Comparison of ENCODE assay signal across 23 cellular contexts in the genomic region with DNA sequence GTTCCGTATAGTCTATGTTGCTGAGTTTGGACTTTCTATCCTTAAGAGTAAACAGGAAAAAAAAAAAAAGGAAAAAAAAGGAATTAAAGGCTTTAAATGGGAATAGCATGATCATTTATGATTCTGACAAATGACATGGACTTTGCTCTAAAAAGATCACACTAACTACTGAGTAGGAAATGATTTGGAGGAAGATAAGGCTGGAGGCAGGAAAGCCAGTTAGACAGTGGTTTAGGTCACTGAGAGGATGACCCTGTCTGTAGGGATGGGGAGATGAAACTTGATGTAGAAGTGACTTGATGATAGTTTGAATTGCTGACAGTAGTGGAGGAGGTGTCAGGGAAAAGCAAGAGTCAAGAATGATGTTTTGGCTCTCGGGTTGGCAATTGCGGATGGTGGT.
"Had no signal": no experiment of that assay in that cellular context is flagged by ENCODE, and none has a peak within 500 bp of the region (broad histone marks: within the 10 kb centered on the region; RNA-seq: fewer than 3 reads in every experiment).

No MANE protein-coding gene starts in this region.

- H3K4me1 ChIP-seq: colonic mucosa, gastroesophageal sphincter, heart left ventricle, parathyroid adenoma, right lobe of liver, suprapubic skin, upper lobe of right lung, vagina had no signal

- H3K9me3 ChIP-seq: colonic mucosa, gastroesophageal sphincter, heart left ventricle, neutrophil, right lobe of liver, suprapubic skin, transverse colon, upper lobe of right lung, vagina had no signal

- H3K27ac ChIP-seq: colonic mucosa, epithelial cell of prostate, gastroesophageal sphincter, heart left ventricle, neutrophil, parathyroid adenoma, right lobe of liver, suprapubic skin, transverse colon, upper lobe of right lung, vagina had no signal

- H3K36me3 ChIP-seq: colonic mucosa, gastroesophageal sphincter, heart left ventricle, neutrophil, right lobe of liver, suprapubic skin, transverse colon, upper lobe of right lung, vagina had no signal

- DNase-seq: colonic mucosa; effector CD8-positive, alpha-beta T cell; endodermal cell; foreskin fibroblast; heart left ventricle; hippocampal formation; immature natural killer cell; islet precursor cell; naive B cell; right lobe of liver; small intestine; stimulated activated CD4-positive, alpha-beta T cell treated with anti-CD3 and anti-CD28 coated beads, Interleukin-15, amount 100 ng/mL, for 24 hours; stimulated activated CD4-positive, alpha-beta T cell treated with anti-CD3 and anti-CD28 coated beads, Interleukin-2, amount 100 ng/mL, for 48 hours; stimulated activated naive B cell treated with anti-CD40 and anti-IgM and Interleukin-4, amounts not matched to agents 10 μg/mL and 1 μg/mL and 100 μg/mL, for 72 hours; transverse colon; upper lobe of right lung had no signal

- H2AFZ ChIP-seq: parathyroid adenoma had no signal

- H3K9ac ChIP-seq: parathyroid adenoma had no signal

- H3K79me2 ChIP-seq: parathyroid adenoma had no signal

- H3K4me3 ChIP-seq: colonic mucosa, gastroesophageal sphincter, heart left ventricle, lung, right lobe of liver, suprapubic skin, transverse colon, upper lobe of right lung, vagina had no signal

- FAIRE-seq: small intestine had no signal

- H3K27me3 ChIP-seq: colonic mucosa, gastroesophageal sphincter, heart left ventricle, neutrophil, right lobe of liver, suprapubic skin, transverse colon, upper lobe of right lung, vagina had no signal
